ENCODE assay signal across 15 cellular contexts in the genomic region with DNA sequence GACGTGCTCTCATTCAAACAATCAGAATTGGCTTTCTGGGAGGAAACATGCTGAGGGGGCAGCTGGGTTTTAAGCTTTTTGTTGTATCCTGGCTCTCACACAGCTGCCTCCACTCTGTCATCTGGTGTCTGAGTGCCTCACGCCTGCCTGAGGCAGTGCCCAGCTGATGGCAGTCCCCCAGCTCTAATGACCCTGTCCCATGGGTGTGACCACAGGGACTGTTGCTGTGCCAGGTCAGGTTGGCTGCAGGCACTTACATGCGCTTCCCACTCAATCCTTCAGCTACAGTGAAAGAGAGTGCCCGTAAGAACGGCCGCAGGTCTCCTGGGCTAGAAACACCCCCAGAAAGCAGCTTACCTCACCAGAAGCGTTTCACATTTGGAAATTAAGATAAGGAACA. TPM values are rescaled to one million over a fixed set of nuclear protein-coding genes. Genes with fewer than 3 reads are reported as not detected.
DNase-seq lines count a peak whose midpoint lies in the region; ATAC-seq and TF ChIP-seq lines count a peak whose summit lies in the region.
"Had no signal": no experiment of that assay in that cellular context is flagged by ENCODE, and none has a peak within 500 bp of the region (broad histone marks: within the 10 kb centered on the region; RNA-seq: fewer than 3 reads in every experiment).

No MANE protein-coding gene starts in this region.

- peaks cover 0 to 9% (median 1%) of the 10 kb centered on the region in 4 donors for H3K4me1 Mint-ChIP-seq in naive thymus-derived CD8-positive, alpha-beta T cell
- H3K4me1 Mint-ChIP-seq: activated B cell treated with CpG ODN at 0.5 μM for 24 hours; activated naive CD8-positive, alpha-beta T cell treated with anti-CD3 and anti-CD28 coated beads, Interleukin-2, amount 50 U/mL, for 24 hours had no signal

- TF ChIP-seq CTCF in heart right ventricle (IDR thresholded peaks at IDR 0.05), result peak in 1 of 9 donors; percentile 23

- peaks cover 0 to 97% (median 41%) of the 10 kb centered on the region in 9 donors for H3K36me3 ChIP-seq in heart right ventricle

- DNase-seq in NCI-H1105 treated with DMSO at 0.1 percent for 48 hours (lab: John Stamatoyannopoulos, UW), result peak; percentile 10
- DNase-seq in NCI-H1105 (lab: John Stamatoyannopoulos, UW), result no peak
- DNase-seq in NCI-H524 treated with DMSO at 0.1 percent for 48 hours (lab: John Stamatoyannopoulos, UW), result peak; percentile 60
- peak; percentile 55 to 62 for DNase-seq in heart right ventricle
- DNase-seq in retina, result peak; percentile 59
- no peak for DNase-seq in glomerular visceral epithelial cell (ENCODE audit: extremely low spot score)
- no peak for DNase-seq in naive thymus-derived CD8-positive, alpha-beta T cell
- DNase-seq: activated B cell treated with CpG ODN at 0.5 μM for 24 hours; activated naive CD8-positive, alpha-beta T cell treated with anti-CD3 and anti-CD28 coated beads, Interleukin-2, amount 50 U/mL, for 24 hours; Calu3; hippocampal formation; left lung had no signal

- no peaks in the 10 kb centered on the region for H3K9me3 ChIP-seq in heart right ventricle
- H3K9me3 ChIP-seq: A549, left lung had no signal

- no peaks in the 10 kb centered on the region for H3K9me3 Mint-ChIP-seq in naive thymus-derived CD8-positive, alpha-beta T cell
- H3K9me3 Mint-ChIP-seq: activated B cell treated with CpG ODN at 0.5 μM for 24 hours; activated naive CD8-positive, alpha-beta T cell treated with anti-CD3 and anti-CD28 coated beads, Interleukin-2, amount 50 U/mL, for 24 hours had no signal

- H3K27ac Mint-ChIP-seq in naive thymus-derived CD8-positive, alpha-beta T cell, result no peak overlapping the region
- H3K27ac Mint-ChIP-seq: activated B cell treated with CpG ODN at 0.5 μM for 24 hours; activated naive CD8-positive, alpha-beta T cell treated with anti-CD3 and anti-CD28 coated beads, Interleukin-2, amount 50 U/mL, for 24 hours had no signal

- POLR2A ChIA-PET in naive thymus-derived CD8-positive, alpha-beta T cell (lab: Charles Lee), result interaction anchor here (0.7 kb wide), 2 partner anchors 45 to 121 kb away, joined by 3 to 5 read pairs; no protein-coding TSS in a partner anchor

- 47 to 49% methylated on average over 7 of the region's 7 CpGs for WGBS in heart right ventricle, 2 donors

- H3K4me1 ChIP-seq in heart right ventricle, result peaks cover 15 to 46% (median 35%) of the 10 kb centered on the region in 9 donors

- H3K27me3 Mint-ChIP-seq in naive thymus-derived CD8-positive, alpha-beta T cell, result no peaks in the 10 kb centered on the region
- H3K27me3 Mint-ChIP-seq: activated B cell treated with CpG ODN at 0.5 μM for 24 hours; activated naive CD8-positive, alpha-beta T cell treated with anti-CD3 and anti-CD28 coated beads, Interleukin-2, amount 50 U/mL, for 24 hours had no signal

- ATAC-seq in heart right ventricle (peak; percentile 51 to 85 (median 78)), GM19324 (IDR thresholded peaks at IDR 0.05; ENCODE audit: low FRiP score, unreplicated experiment) (no peak)
- ATAC-seq in naive thymus-derived CD8-positive, alpha-beta T cell, result no peak
- ATAC-seq: A549; activated naive CD8-positive, alpha-beta T cell treated with anti-CD3 and anti-CD28 coated beads, Interleukin-2, amount 50 U/mL, for 24 hours; esophagus mucosa; left lung had no signal

- no peak overlapping the region for H3K4me3 Mint-ChIP-seq in naive thymus-derived CD8-positive, alpha-beta T cell
- H3K4me3 Mint-ChIP-seq: activated B cell treated with CpG ODN at 0.5 μM for 24 hours; activated naive CD8-positive, alpha-beta T cell treated with anti-CD3 and anti-CD28 coated beads, Interleukin-2, amount 50 U/mL, for 24 hours had no signal

- peaks cover 0 to 67% (median 15%) of the 10 kb centered on the region in 3 donors for H3K36me3 Mint-ChIP-seq in naive thymus-derived CD8-positive, alpha-beta T cell

- peak overlapping the region in 6 of 10 donors; percentile 23 to 86 (median 70) for H3K27ac ChIP-seq in heart right ventricle
- H3K27ac ChIP-seq: A549 had no signal

- H3K4me3 ChIP-seq in heart right ventricle, result no peak overlapping the region
- H3K4me3 ChIP-seq: A549, left lung had no signal

- H3K27me3 ChIP-seq in heart right ventricle, result no peaks in the 10 kb centered on the region
- H3K27me3 ChIP-seq: left lung had no signal

- intact Hi-C loops in heart right ventricle (cut with DNase I), result loop anchor here in 1 of 10 donors (10.0 kb wide), 1 partner anchor 149 kb away; no protein-coding TSS in a partner anchor

RNA-seq across cellular contexts. Expression of a gene that starts 53.6 kb away (rescaled TPM):
- total RNA-seq in heart right ventricle, result 10 to 100 TPM; 10.6 to 29.4 (median 23.2) TPM
- 10 to 100 TPM; 21.9 to 24.4 TPM for polyA plus RNA-seq in heart right ventricle
- total RNA-seq in naive thymus-derived CD8-positive, alpha-beta T cell, result 10 to 100 TPM; 32.9 to 34.1 TPM
- polyA plus RNA-seq in naive thymus-derived CD8-positive, alpha-beta T cell, result 10 to 100 TPM; 22.3 to 44.7 (median 25.1) TPM

Comparison
In these comparisons a context has a peak if more than half of its experiments do, and no peak if none do; other contexts are left out.
1. DNase-seq: peak in NCI-H1105 treated with DMSO at 0.1 percent for 48 hours (single experiment), NCI-H524 treated with DMSO at 0.1 percent for 48 hours (single experiment), heart right ventricle (2 of 2) and retina (single experiment); none in NCI-H1105 (single experiment), glomerular visceral epithelial cell (single experiment) and naive thymus-derived CD8-positive, alpha-beta T cell (0 of 10).
2. ATAC-seq: peak in heart right ventricle (8 of 8); none in naive thymus-derived CD8-positive, alpha-beta T cell (0 of 2) and GM19324 (single experiment).